In the genomic region with DNA sequence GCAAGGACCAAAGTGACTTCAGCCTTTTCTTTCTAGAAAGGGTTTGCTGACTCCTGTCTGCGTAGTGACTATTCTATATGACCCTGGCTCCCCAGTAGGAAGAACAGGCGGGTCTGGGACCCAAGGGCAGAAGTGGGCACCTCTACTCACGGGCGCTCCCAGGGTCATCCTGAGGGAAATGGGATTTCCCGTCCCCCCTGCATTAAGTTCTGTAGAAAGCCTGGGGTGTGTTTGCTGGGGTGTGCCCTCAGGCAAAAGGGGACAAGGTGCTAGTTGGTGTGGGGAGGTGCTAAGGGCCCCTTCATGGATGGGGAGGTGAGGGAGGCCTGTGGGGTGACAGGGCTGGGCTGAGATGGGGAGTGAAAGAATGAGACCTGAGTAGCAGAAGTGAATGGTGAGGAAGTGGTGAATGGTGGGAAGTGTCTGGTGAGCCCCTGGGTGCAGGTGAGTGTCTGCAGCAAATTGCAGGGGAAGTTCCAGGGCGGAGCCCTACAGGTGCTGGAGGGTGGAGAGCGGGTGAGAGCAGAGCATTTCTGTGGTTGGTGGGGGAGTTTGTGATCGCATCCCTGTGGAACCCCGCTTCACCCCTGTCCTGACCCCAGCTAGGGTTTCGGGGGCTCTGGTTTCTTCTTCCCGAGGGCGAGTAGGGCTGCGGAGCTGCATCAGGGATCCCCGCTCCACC, we compare ENCODE assay signal across 9 cellular contexts. TPM values are rescaled to one million over a fixed set of nuclear protein-coding genes. Genes with fewer than 3 reads are reported as not detected.
A peak's percentile ranks its signal among the peaks of the same experiment; 100 is the strongest.
DNase-seq lines count a peak whose midpoint lies in the region; ATAC-seq and TF ChIP-seq lines count a peak whose summit lies in the region.
"Had no signal": no experiment of that assay in that cellular context is flagged by ENCODE, and none has a peak within 500 bp of the region (broad histone marks: within the 10 kb centered on the region; RNA-seq: fewer than 3 reads in every experiment).

No MANE protein-coding gene starts in this region.

- no peaks in the 10 kb centered on the region for H3K79me2 ChIP-seq in OCI-LY7 (ENCODE audit: insufficient read depth, low read depth, low read length)

- intact Hi-C loops in OCI-LY7 (cut with micrococcal nuclease; ENCODE audit: unreplicated experiment): loop anchor here (2.0 kb wide), 2 partner anchors 25 to 69 kb away; no protein-coding TSS in a partner anchor
- intact Hi-C loops in dendritic cell treated with granulocyte-macrophage colony-stimulating factor and Interleukin-4, amounts not matched to agents 40 ng/mL and 50 ng/mL, for 4 days (cut with micrococcal nuclease): loop anchor here (2.0 kb wide), 1 partner anchor 39 kb away; no protein-coding TSS in a partner anchor

- H3K27ac Mint-ChIP-seq in CD8-positive, alpha-beta memory T cell: peak overlapping the region; percentile 83 to 99 (median 92)
- no peak overlapping the region for H3K27ac Mint-ChIP-seq in dendritic cell treated with granulocyte-macrophage colony-stimulating factor and Interleukin-4, amounts not matched to agents 40 ng/mL and 50 ng/mL, for 4 days
- H3K27ac Mint-ChIP-seq in neural crest cell (ENCODE audit: unreplicated experiment): no peak overlapping the region

- H3K27me3 Mint-ChIP-seq in CD8-positive, alpha-beta memory T cell: peaks cover 9 to 20% of the 10 kb centered on the region in 2 donors
- H3K27me3 Mint-ChIP-seq in dendritic cell treated with granulocyte-macrophage colony-stimulating factor and Interleukin-4, amounts not matched to agents 40 ng/mL and 50 ng/mL, for 4 days: peaks cover 80% of the 10 kb centered on the region
- peaks cover 23% of the 10 kb centered on the region for H3K27me3 Mint-ChIP-seq in neural crest cell (ENCODE audit: low read depth)

- H4K20me1 ChIP-seq in OCI-LY7 (ENCODE audit: insufficient read depth, low read length): no peaks in the 10 kb centered on the region

- ATAC-seq in GM21723 (IDR thresholded peaks at IDR 0.05; ENCODE audit: unreplicated experiment): peak; percentile 36
- ATAC-seq in GM18870 (IDR thresholded peaks at IDR 0.05; ENCODE audit: unreplicated experiment): no peak

- peak; percentile 49 to 84 (median 68) for DNase-seq in CD8-positive, alpha-beta memory T cell
- DNase-seq in OCI-LY7 (ENCODE audit: low spot score) (peak; percentile 83), neural crest cell (ENCODE audit: low read depth, low spot score) (no peak), SKM-1 (lab: John Stamatoyannopoulos, UW; ENCODE audit: unreplicated experiment) (no peak)
- DNase-seq in stimulated activated CD4-positive, alpha-beta T cell treated with anti-CD3 and anti-CD28 coated beads, Interleukin-4, amount 100 ng/mL, for 1 hour: no peak

- H2AFZ ChIP-seq in OCI-LY7 (ENCODE audit: low read length): peak overlapping the region; percentile 84

- no peaks in the 10 kb centered on the region for H3K36me3 ChIP-seq in CD8-positive, alpha-beta memory T cell (ENCODE audit: insufficient read depth, low read length)
- H3K36me3 ChIP-seq in OCI-LY7 (ENCODE audit: insufficient read depth, low read length): peaks cover 6% of the 10 kb centered on the region; the same call in 1 of the 2 replicates

- BruUV-seq in OCI-LY7 (replicated peaks; lab: Mats Ljungman, UMichigan): TSS peak; percentile 62

- peaks cover 31 to 51% (median 39%) of the 10 kb centered on the region in 3 donors for H3K4me1 Mint-ChIP-seq in CD8-positive, alpha-beta memory T cell
- peaks cover 11% of the 10 kb centered on the region for H3K4me1 Mint-ChIP-seq in dendritic cell treated with granulocyte-macrophage colony-stimulating factor and Interleukin-4, amounts not matched to agents 40 ng/mL and 50 ng/mL, for 4 days (ENCODE audit: low read depth)
- H3K4me1 Mint-ChIP-seq in neural crest cell: peaks cover 9% of the 10 kb centered on the region

- TF ChIP-seq CTCF in OCI-LY7 (conservative IDR thresholded peaks at IDR 0.05; ENCODE audit: low read length) (no peak; the same call in 1 of the 2 replicates), neural crest cell (conservative IDR thresholded peaks at IDR 0.05) (no peak)

- peaks cover 31% of the 10 kb centered on the region for H3K4me1 ChIP-seq in CD8-positive, alpha-beta memory T cell (ENCODE audit: insufficient read depth, low read length)
- peaks cover 24% of the 10 kb centered on the region for H3K4me1 ChIP-seq in OCI-LY7 (ENCODE audit: insufficient read depth, low read length, poor library complexity, severe bottlenecking)

- CTCF ChIA-PET in CD8-positive, alpha-beta memory T cell (lab: Charles Lee): interaction anchor here (0.9 kb wide), 1 partner anchor 12 kb away, joined by 5 read pairs; no protein-coding TSS in a partner anchor
- CTCF ChIA-PET in OCI-LY7 (lab: Charles Lee; ENCODE audit: unreplicated experiment): no interaction called here

- POLR2A ChIA-PET in CD8-positive, alpha-beta memory T cell (lab: Charles Lee): no interaction called here
- POLR2A ChIA-PET in OCI-LY7 (lab: Charles Lee): interaction anchor here (0.7 kb wide), 1 partner anchor 63 kb away, joined by 3 read pairs; no protein-coding TSS in a partner anchor

- peak overlapping the region; percentile 84 for H3K4me2 ChIP-seq in OCI-LY7 (ENCODE audit: low read length)

- peak overlapping the region; percentile 82 to 99 (median 91) for H3K4me3 Mint-ChIP-seq in CD8-positive, alpha-beta memory T cell
- peak overlapping the region; percentile 81 for H3K4me3 Mint-ChIP-seq in dendritic cell treated with granulocyte-macrophage colony-stimulating factor and Interleukin-4, amounts not matched to agents 40 ng/mL and 50 ng/mL, for 4 days
- peak overlapping the region; percentile 93 for H3K4me3 Mint-ChIP-seq in neural crest cell

- no peaks in the 10 kb centered on the region for H3K9me3 Mint-ChIP-seq in CD8-positive, alpha-beta memory T cell
- H3K9me3 Mint-ChIP-seq in dendritic cell treated with granulocyte-macrophage colony-stimulating factor and Interleukin-4, amounts not matched to agents 40 ng/mL and 50 ng/mL, for 4 days: no peaks in the 10 kb centered on the region
- H3K9me3 Mint-ChIP-seq in neural crest cell: no peaks in the 10 kb centered on the region

- peak overlapping the region; percentile 67 for H3K27ac ChIP-seq in CD8-positive, alpha-beta memory T cell (ENCODE audit: low read depth, low read length)
- H3K27ac ChIP-seq in OCI-LY7 (ENCODE audit: low read depth, low read length, poor library complexity, severe bottlenecking): peak overlapping the region; percentile 74

- peak overlapping the region; percentile 72 for H3K4me3 ChIP-seq in CD8-positive, alpha-beta memory T cell (ENCODE audit: low read length)
- H3K4me3 ChIP-seq in OCI-LY7 (ENCODE audit: low read depth, low read length, poor library complexity, severe bottlenecking): peak overlapping the region; percentile 70

- H3K9me2 ChIP-seq in OCI-LY7 (ENCODE audit: insufficient read depth, low read length): no peaks in the 10 kb centered on the region

- H3K9me3 ChIP-seq in CD8-positive, alpha-beta memory T cell (ENCODE audit: low read length): no peaks in the 10 kb centered on the region
- no peaks in the 10 kb centered on the region for H3K9me3 ChIP-seq in OCI-LY7 (ENCODE audit: low read length)

- no peaks in the 10 kb centered on the region for H3K27me3 ChIP-seq in CD8-positive, alpha-beta memory T cell (ENCODE audit: insufficient read depth, low read length, poor library complexity, severe bottlenecking)

- peaks cover 0 to 1% (median 0%) of the 10 kb centered on the region in 3 donors for H3K36me3 Mint-ChIP-seq in CD8-positive, alpha-beta memory T cell
- no peaks in the 10 kb centered on the region for H3K36me3 Mint-ChIP-seq in dendritic cell treated with granulocyte-macrophage colony-stimulating factor and Interleukin-4, amounts not matched to agents 40 ng/mL and 50 ng/mL, for 4 days (ENCODE audit: low read depth)
- peaks cover 9% of the 10 kb centered on the region for H3K36me3 Mint-ChIP-seq in neural crest cell (ENCODE audit: low read depth)

RNA-seq across cellular contexts. Expression of a gene that starts 21.1 kb away (rescaled TPM):
- total RNA-seq in CD8-positive, alpha-beta memory T cell: not detected
- polyA plus RNA-seq in CD8-positive, alpha-beta memory T cell: not detected
- total RNA-seq in OCI-LY7 (2014; rRNA removed; shearing (Covaris generic)): not detected in 2 replicates
- total RNA-seq in OCI-LY7 (2022) (not detected in 2 replicates), neural crest cell (not detected in 2 replicates)
- total RNA-seq: LHCN-M2 had no signal

RNA-seq across cellular contexts. Expression of a gene that starts 40.5 kb away (rescaled TPM):
- total RNA-seq in CD8-positive, alpha-beta memory T cell: under 1 TPM; 0.60 to 0.74 TPM
- not detected for polyA plus RNA-seq in CD8-positive, alpha-beta memory T cell
- 0.79 and 0.82 TPM in 2 replicates for total RNA-seq in OCI-LY7 (2014; rRNA removed; shearing (Covaris generic))
- total RNA-seq in OCI-LY7 (2022): 1.9 and 2.3 TPM in 2 replicates
- total RNA-seq in neural crest cell: 2.3 and 2.5 TPM in 2 replicates

Comparison
In these comparisons a context has a peak if more than half of its experiments do, and no peak if none do; other contexts are left out.
1. DNase-seq: peak in CD8-positive, alpha-beta memory T cell (5 of 5) and OCI-LY7 (single experiment); none in neural crest cell (single experiment), stimulated activated CD4-positive, alpha-beta T cell treated with anti-CD3 and anti-CD28 coated beads, Interleukin-4, amount 100 ng/mL, for 1 hour (single experiment) and SKM-1 (single experiment).
2. H3K27ac Mint-ChIP-seq: peak in CD8-positive, alpha-beta memory T cell (8 of 8); none in dendritic cell treated with granulocyte-macrophage colony-stimulating factor and Interleukin-4, amounts not matched to agents 40 ng/mL and 50 ng/mL, for 4 days (single experiment) and neural crest cell (single experiment).
3. Peak in every context shown above with its lines, with median percentiles within 50 percentile points of each other: H3K4me3 Mint-ChIP-seq.